3 cellular contexts compared by ENCODE assay signal in genomic region chr10:69928339-69928738, GRCh38.
"Had no signal": no experiment of that assay in that cellular context is flagged by ENCODE, and none has a peak within 500 bp of the region (broad histone marks: within the 10 kb centered on the region; RNA-seq: fewer than 3 reads in every experiment).

No MANE protein-coding gene starts in this region.

- H3K4me3 ChIP-seq: GM12878 had no signal

- DNase-seq: GDM1, GF-D8 had no signal

- ATAC-seq: GM12878 had no signal
